In genomic region chr15:48646364-48646763, GRCh38 we compare ENCODE assay signal across 8 cellular contexts. TPM values are rescaled to one million over a fixed set of nuclear protein-coding genes. Genes with fewer than 3 reads are reported as not detected.
DNase-seq lines count a peak whose midpoint lies in the region; ATAC-seq and TF ChIP-seq lines count a peak whose summit lies in the region.

No MANE protein-coding gene starts in this region.

- H3K9me3 Mint-ChIP-seq in naive B cell = no peaks in the 10 kb centered on the region

- peaks cover 0 to 11% (median 8%) of the 10 kb centered on the region in 3 donors for H3K4me1 Mint-ChIP-seq in naive B cell

- no peaks in the 10 kb centered on the region for H3K9me3 ChIP-seq in right atrium auricular region

- H3K27me3 Mint-ChIP-seq in naive B cell = peaks cover 22 to 31% (median 24%) of the 10 kb centered on the region in 3 donors

- H3K4me3 ChIP-seq in right atrium auricular region (peak overlapping the region; percentile 70 to 88), dorsolateral prefrontal cortex (peak overlapping the region; percentile 66 to 94 (median 84))

- in situ Hi-C loops in GM13976 (cut with MboI; ENCODE audit: low sequenced_read_pairs, unreplicated experiment) = loop anchor here (25.0 kb wide), 1 partner anchor 284 kb away; no protein-coding TSS in a partner anchor

- TF ChIP-seq CTCF in right atrium auricular region (IDR thresholded peaks at IDR 0.05) (no peak), dorsolateral prefrontal cortex (IDR thresholded peaks at IDR 0.05 in 54 of 56, conservative IDR thresholded peaks at IDR 0.05 in 2 of 56; ENCODE audit: low read depth in 1 of 56, partially characterized antibody in 56 of 56) (no peak), GM13976 (IDR thresholded peaks at IDR 0.05; ENCODE audit: borderline replicate concordance, control extremely low read depth, extremely low read depth, insufficient read depth, missing control alignments) (no peak)

- H3K4me3 Mint-ChIP-seq in naive B cell = peak overlapping the region; percentile 8 to 75 (median 50)

- H3K27me3 ChIP-seq in right atrium auricular region = no peaks in the 10 kb centered on the region
- no peaks in the 10 kb centered on the region for H3K27me3 ChIP-seq in dorsolateral prefrontal cortex

- H3K27ac ChIP-seq in right atrium auricular region (peak overlapping the region; percentile 86 to 92), dorsolateral prefrontal cortex (peak overlapping the region; percentile 80 to 98 (median 95))

- H3K36me3 ChIP-seq in right atrium auricular region = no peaks in the 10 kb centered on the region

- peaks cover 0 to 11% of the 10 kb centered on the region in 2 donors for H3K4me1 ChIP-seq in right atrium auricular region

- ATAC-seq in left cardiac atrium (no peak), naive B cell (ENCODE audit: low read depth in 2 of 2) (no peak), left colon (no peak), HG03045 (IDR thresholded peaks at IDR 0.05; ENCODE audit: unreplicated experiment) (no peak)

- H3K27ac Mint-ChIP-seq in naive B cell = no peak overlapping the region

- DNase-seq in right atrium auricular region (ENCODE audit: low spot score) (no peak), left cardiac atrium (no peak), dorsolateral prefrontal cortex (no peak), naive B cell (no peak), left colon (no peak), SW480 (ENCODE audit: low spot score) (no peak), GM13976 (ENCODE audit: low spot score) (no peak)

- intact Hi-C loops in left cardiac atrium (cut with DNase I) = loop anchor here (10.0 kb wide), 3 partner anchors 148 to 282 kb away; no protein-coding TSS in a partner anchor
- intact Hi-C loops in dorsolateral prefrontal cortex (cut with DNase I) = loop anchor here (5.0 to 10.0 kb wide), 5 partner anchors 158 to 292 kb away; partner anchors contain the start of gene CEP152 (in 1 of the 2)
- intact Hi-C loops in left colon (cut with DNase I, micrococcal nuclease) = no loop called here

- H3K36me3 Mint-ChIP-seq in naive B cell = no peaks in the 10 kb centered on the region

RNA-seq across cellular contexts. Expression of gene FBN1, which starts 0.9 kb away (rescaled TPM):
- total RNA-seq in right atrium auricular region (10 to 100 TPM; 57.1 to 84.9 TPM), left cardiac atrium (100 to 1,000 TPM; 105 to 110 TPM), dorsolateral prefrontal cortex (10 to 100 TPM; 18.2 to 42.8 (median 30.3) TPM), left colon (10 to 100 TPM; 10.7 to 16.8 TPM)
- polyA plus RNA-seq in naive B cell (ENCODE audit: low read depth in 6 of 6) = under 1 TPM in 1 of 6 donors, not detected in 5; 0.03 TPM

Comparison
In these comparisons a context has a peak if more than half of its experiments do, and no peak if none do; other contexts are left out.
1. intact Hi-C loops: an anchor here in left cardiac atrium (10.0 kb wide) and dorsolateral prefrontal cortex (5.0 to 10.0 kb wide); none called in left colon.